Comparison of ENCODE assay signal across 1 cellular context in the genomic region with DNA sequence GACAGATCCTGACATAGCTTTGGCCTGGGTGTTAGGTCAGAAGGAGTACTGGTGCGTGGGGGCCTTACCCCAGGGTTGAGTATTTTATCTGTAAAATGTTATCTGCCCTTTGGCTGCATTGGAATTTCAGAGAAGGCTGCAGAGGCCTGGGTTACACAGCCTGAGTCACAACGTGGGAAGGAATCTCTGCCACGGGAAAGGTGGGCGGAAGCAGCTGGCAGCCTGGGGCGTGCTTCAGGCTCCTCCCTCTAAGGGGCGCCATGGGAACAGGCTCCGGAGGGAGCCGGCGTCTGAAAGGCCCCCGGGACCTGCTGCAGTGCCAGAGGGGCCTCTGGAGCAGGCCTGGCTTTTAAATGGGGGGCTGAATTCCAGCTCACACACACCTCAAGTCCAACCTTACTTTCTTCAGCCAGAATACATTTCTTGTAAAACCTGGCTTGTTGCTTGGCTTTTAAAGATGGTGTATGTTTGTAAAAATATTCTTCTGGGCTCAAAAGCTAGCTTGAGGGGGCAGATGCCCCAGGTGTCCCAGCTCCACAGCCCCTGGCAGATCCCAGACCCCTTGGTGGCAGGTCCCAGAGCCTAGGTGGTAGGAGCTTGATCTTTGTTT.
A peak's percentile ranks its signal among the peaks of the same experiment; 100 is the strongest.
TF ChIP-seq lines count a peak whose summit lies in the region.

No MANE protein-coding gene starts in this region.

TF ChIP-seq in IMR-90, 13 proteins besides CTCF, POLR2A, EP300 and RAD21 (continued from another document):
- TF ChIP-seq, protein P1, sequence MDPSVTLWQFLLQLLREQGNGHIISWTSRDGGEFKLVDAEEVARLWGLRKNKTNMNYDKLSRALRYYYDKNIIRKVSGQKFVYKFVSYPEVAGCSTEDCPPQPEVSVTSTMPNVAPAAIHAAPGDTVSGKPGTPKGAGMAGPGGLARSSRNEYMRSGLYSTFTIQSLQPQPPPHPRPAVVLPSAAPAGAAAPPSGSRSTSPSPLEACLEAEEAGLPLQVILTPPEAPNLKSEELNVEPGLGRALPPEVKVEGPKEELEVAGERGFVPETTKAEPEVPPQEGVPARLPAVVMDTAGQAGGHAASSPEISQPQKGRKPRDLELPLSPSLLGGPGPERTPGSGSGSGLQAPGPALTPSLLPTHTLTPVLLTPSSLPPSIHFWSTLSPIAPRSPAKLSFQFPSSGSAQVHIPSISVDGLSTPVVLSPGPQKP (IDR thresholded peaks at IDR 0.05; ENCODE audit: borderline replicate concordance, low read depth, low read length), result no peak
- TF ChIP-seq BHLHE40 (IDR thresholded peaks at IDR 0.05; ENCODE audit: low read depth, low read length), result peak; percentile 71; the same call in 1 of the 2 replicates
- no peak for TF ChIP-seq CEBPB (IDR thresholded peaks at IDR 0.05; ENCODE audit: low read depth, low read length)
- peak; percentile 34 for TF ChIP-seq RCOR1 (IDR thresholded peaks at IDR 0.05; ENCODE audit: insufficient replicate concordance, low read length)
- peak; percentile 74; the same call in 1 of the 2 replicates for TF ChIP-seq MXI1 (IDR thresholded peaks at IDR 0.05; ENCODE audit: borderline replicate concordance, low read depth, low read length)
- TF ChIP-seq SMC3 (IDR thresholded peaks at IDR 0.05; ENCODE audit: low read depth, low read length), result peak; percentile 38
- TF ChIP-seq FOS (IDR thresholded peaks at IDR 0.05; ENCODE audit: low read depth, low read length), result peak; percentile 65; the same call in 1 of the 2 replicates
- no peak for TF ChIP-seq NFE2L2 (IDR thresholded peaks at IDR 0.05; ENCODE audit: low read depth, low read length)
- TF ChIP-seq MAFK (IDR thresholded peaks at IDR 0.05; ENCODE audit: low read depth, low read length), result no peak
TF ChIP-seq in IMR-90: peak in this region for 6.
